In the genomic region with DNA sequence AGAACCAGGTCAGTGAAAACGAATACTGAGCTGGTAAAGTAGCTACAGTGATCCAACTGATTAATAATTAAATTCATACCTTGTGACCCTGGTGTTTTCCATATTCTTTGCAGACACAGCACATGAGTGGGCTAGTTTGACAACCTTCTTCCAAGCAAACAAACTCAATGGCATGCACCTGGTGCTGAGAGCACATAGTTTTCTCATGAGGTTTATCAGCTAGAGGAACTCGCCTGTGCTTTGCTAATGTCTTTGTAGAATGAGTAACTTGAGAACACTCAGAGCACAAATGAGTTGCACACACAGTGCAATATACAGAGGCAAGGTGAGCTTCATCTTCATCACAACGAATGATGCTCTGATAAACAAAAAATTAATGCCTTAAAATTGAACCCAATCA, we compare ENCODE assay signal across 12 cellular contexts. TPM values are rescaled to one million over a fixed set of nuclear protein-coding genes. Genes with fewer than 3 reads are reported as not detected.
DNase-seq lines count a peak whose midpoint lies in the region; ATAC-seq, FAIRE-seq and TF ChIP-seq lines count a peak whose summit lies in the region.
"Had no signal": no experiment of that assay in that cellular context is flagged by ENCODE, and none has a peak within 500 bp of the region (broad histone marks: within the 10 kb centered on the region; RNA-seq: fewer than 3 reads in every experiment).

No MANE protein-coding gene starts in this region.

- H3K27ac ChIP-seq in HepG2 (ENCODE audit: extremely low read length, insufficient read depth, low read length) = no peak overlapping the region
- H3K27ac ChIP-seq: heart left ventricle, thyroid gland had no signal

- no peaks in the 10 kb centered on the region for H4K20me1 ChIP-seq in HepG2 (ENCODE audit: insufficient read depth, low read length)

- CTCF ChIA-PET in HepG2 (lab: Yijun Ruan, JAX; ENCODE audit: low intra/inter-chr PET ratio, low total read pairs) = no interaction called here

- no peak for FAIRE-seq in HepG2 (lab: Jason Lieb, UNC)

- peaks cover 14 to 64% of the 10 kb centered on the region in 2 experiments for H3K36me3 ChIP-seq in HepG2 (replicated peaks in 1 of 2; ENCODE audit: control insufficient read depth in 1 of 2, insufficient read depth in 2 of 2, low read length in 2 of 2)

- in situ Hi-C loops in Caki2 (cut with HindIII; ENCODE audit: low pct_unique_long_range_greater_than_20kb, low sequenced_read_pairs) (no loop called here), HepG2 (cut with HindIII; ENCODE audit: extremely low pct_ligation_motif_present, low pct_unique_long_range_greater_than_20kb) (no loop called here)

- no peaks in the 10 kb centered on the region for H3K79me2 ChIP-seq in HepG2 (ENCODE audit: insufficient read depth, low read length)

- TF ChIP-seq EP300 in HepG2 (IDR thresholded peaks at IDR 0.05; ENCODE audit: low read depth in 2 of 2, low read length in 2 of 2) (no peak), HepG2 (CRISPR knock-in tag; IDR thresholded peaks at IDR 0.05; ENCODE audit: borderline replicate concordance) (no peak)

- no peak overlapping the region for H3K4me3 ChIP-seq in HepG2 (replicated peaks in 1 of 3; ENCODE audit: insufficient read depth in 1 of 3, low read depth in 2 of 3, low read length in 3 of 3)
- H3K4me3 ChIP-seq: heart left ventricle, thyroid gland had no signal

- WGBS in HepG2 (ENCODE audit: low lambda C conversion rate) = 53% methylated on average over 3 of the region's 3 CpGs

- no TSS peak for BruUV-seq in HepG2 (replicated peaks; lab: Mats Ljungman, UMichigan)

- H2AFZ ChIP-seq in HepG2 (ENCODE audit: low read length) = no peak overlapping the region

- H3K4me1 ChIP-seq in HepG2 (ENCODE audit: insufficient read depth, low read length) = peaks cover 12% of the 10 kb centered on the region
- H3K4me1 ChIP-seq: thyroid gland had no signal

- H3K27me3 ChIP-seq in HepG2 (ENCODE audit: control insufficient read depth in 1 of 2, insufficient read depth in 2 of 2, low read length in 2 of 2) = no peaks in the 10 kb centered on the region
- H3K27me3 ChIP-seq: heart left ventricle, thyroid gland had no signal

- POLR2A ChIA-PET in HepG2 (lab: Yijun Ruan, JAX) = no interaction called here

- no peak for TF ChIP-seq POLR2A in HepG2 (IDR thresholded peaks at IDR 0.05; ENCODE audit: insufficient read depth in 1 of 2, low read depth in 2 of 2, low read length in 2 of 2)

- H3K4me2 ChIP-seq in HepG2 (ENCODE audit: low read depth, low read length) = no peak overlapping the region

- intact Hi-C loops in HepG2 (cut with micrococcal nuclease; ENCODE audit: unreplicated experiment) (no loop called here), cardiac septum (cut with DNase I) (no loop called here)

- no peaks in the 10 kb centered on the region for H3K9me3 ChIP-seq in HepG2 (ENCODE audit: low read length)
- H3K9me3 ChIP-seq: heart left ventricle, thyroid gland had no signal

- H3K9ac ChIP-seq in HepG2 (ENCODE audit: insufficient read depth, low read depth, low read length) = no peak overlapping the region

- no peak for TF ChIP-seq RAD21 in HepG2 (CRISPR knock-in tag; IDR thresholded peaks at IDR 0.05)

- DNase-seq in Caki2 (ENCODE audit: low read depth) (peak; percentile 84), NCI-H146 treated with DMSO at 0.1 percent for 48 hours (lab: John Stamatoyannopoulos, UW; ENCODE audit: unreplicated experiment) (peak; percentile 29), SHP77 treated with DMSO at 0.1 percent for 48 hours (lab: John Stamatoyannopoulos, UW) (peak; percentile 23), HepG2 (ENCODE audit: low spot score) (peak; percentile 81), cardiac septum (ENCODE audit: low spot score) (no peak)
- no peak for DNase-seq in activated CD4-positive, alpha-beta T cell treated with anti-CD3 and anti-CD28 coated beads for 1 hour
- DNase-seq in activated naive CD4-positive, alpha-beta T cell treated with Interleukin-2 at 50 U/mL for 16 hours = no peak
- no peak for DNase-seq in activated naive CD4-positive, alpha-beta T cell treated with anti-CD3 and anti-CD28 coated beads, Interleukin-2, amount 50 U/mL, for 16 hours
- DNase-seq: activated CD4-positive, alpha-beta memory T cell treated with anti-CD3 and anti-CD28 coated beads, Interleukin-2, amount 10 ng/mL, durations not matched to agents 7 days and 5 days; effector memory CD4-positive, alpha-beta T cell; heart left ventricle; thyroid gland had no signal

- no peak for TF ChIP-seq CTCF in HepG2 (CRISPR knock-in tag; IDR thresholded peaks at IDR 0.05)

- peak; percentile 88 for ATAC-seq in HepG2
- ATAC-seq: heart left ventricle had no signal

RNA-seq across cellular contexts. Expression of a gene that starts 12.6 kb away (rescaled TPM):
- 3.9 and 9.7 TPM in 2 replicates for total RNA-seq in Caki2 (2014; rRNA removed; shearing (Covaris generic); ENCODE audit: low replicate concordance)
- total RNA-seq in HepG2 (2016; rRNA removed; fragmentation: Illumina TruSeq; extraction: Trizol) (11.4 and 14.7 TPM in 2 replicates), cardiac septum (18.5 TPM)
- 1.4 and 2.1 TPM in 2 replicates for total RNA-seq in HepG2 (2016; cell fraction: cytosol; rRNA removed; fragmentation: Illumina TruSeq; extraction: Trizol; ENCODE audit: low read depth)
- total RNA-seq in HepG2 (2016; cell fraction: insoluble cytoplasmic fraction; rRNA removed; fragmentation: Illumina TruSeq; extraction: Trizol) = 10.8 and 14.6 TPM in 2 replicates
- 2.8 and 3.8 TPM in 2 replicates for total RNA-seq in HepG2 (2016; cell fraction: membrane; rRNA removed; fragmentation: Illumina TruSeq; extraction: Trizol)
- total RNA-seq in HepG2 (2016; cell fraction: nucleus; rRNA removed; fragmentation: Illumina TruSeq; extraction: Trizol) = 12.4 and 13.2 TPM in 2 replicates
- polyA plus RNA-seq in HepG2 (2011; rRNA removed) = 4.6 and 5.2 TPM in 2 replicates
- polyA plus RNA-seq in HepG2 (2011; cell fraction: cytosol; rRNA removed) = 2.7 and 3.6 TPM in 2 replicates
- 5.3 and 6.4 TPM in 2 replicates for polyA plus RNA-seq in HepG2 (2011; cell fraction: nucleus; rRNA removed)
- polyA plus RNA-seq in HepG2 (2012) = 9.4 and 9.9 TPM in 2 replicates
- 0.14 and 0.25 TPM in 2 replicates for polyA plus RNA-seq in HepG2 (2016; cell fraction: cytosol; fragmentation: Illumina TruSeq; extraction: Trizol; ENCODE audit: low read depth)
- polyA plus RNA-seq in HepG2 (2016; cell fraction: insoluble cytoplasmic fraction; fragmentation: Illumina TruSeq; extraction: Trizol; ENCODE audit: low read depth) = 6.3 TPM in 2 replicates
- polyA plus RNA-seq in HepG2 (2016; cell fraction: membrane; fragmentation: Illumina TruSeq; extraction: Trizol; ENCODE audit: low read depth) = 0.68 and 0.72 TPM in 2 replicates
- polyA plus RNA-seq in HepG2 (2016; cell fraction: nucleus; fragmentation: Illumina TruSeq; extraction: Trizol; ENCODE audit: insufficient read depth, low read depth) = 4.6 and 5.2 TPM in 2 replicates
- 11.5 and 15.1 TPM in 2 replicates for polyA minus RNA-seq in HepG2 (2011; rRNA and poly(A)+ RNA removed; ENCODE audit: low replicate concordance)
- polyA minus RNA-seq in HepG2 (2011; cell fraction: cytosol; rRNA and poly(A)+ RNA removed) = 6.9 and 9.9 TPM in 2 replicates
- polyA minus RNA-seq in HepG2 (2011; cell fraction: nucleus; rRNA and poly(A)+ RNA removed) = 43.8 and 43.9 TPM in 2 replicates

RNA-seq across cellular contexts. Expression of a gene that starts 13.3 kb away (rescaled TPM):
- total RNA-seq in Caki2 (2014; rRNA removed; shearing (Covaris generic); ENCODE audit: low replicate concordance) = 0.51 and 0.52 TPM in 2 replicates
- total RNA-seq in HepG2 (2016; rRNA removed; fragmentation: Illumina TruSeq; extraction: Trizol) (6.8 and 8.1 TPM in 2 replicates), cardiac septum (1.7 TPM)
- total RNA-seq in HepG2 (2016; cell fraction: cytosol; rRNA removed; fragmentation: Illumina TruSeq; extraction: Trizol; ENCODE audit: low read depth) = 3.5 and 4.5 TPM in 2 replicates
- total RNA-seq in HepG2 (2016; cell fraction: insoluble cytoplasmic fraction; rRNA removed; fragmentation: Illumina TruSeq; extraction: Trizol) = 6.7 and 8.1 TPM in 2 replicates
- 6.9 and 7.8 TPM in 2 replicates for total RNA-seq in HepG2 (2016; cell fraction: membrane; rRNA removed; fragmentation: Illumina TruSeq; extraction: Trizol)
- total RNA-seq in HepG2 (2016; cell fraction: nucleus; rRNA removed; fragmentation: Illumina TruSeq; extraction: Trizol) = 5.2 and 9.5 TPM in 2 replicates
- polyA plus RNA-seq in HepG2 (2011; rRNA removed) = 3.2 and 3.6 TPM in 2 replicates
- polyA plus RNA-seq in HepG2 (2011; cell fraction: cytosol; rRNA removed) = 1.5 and 2.1 TPM in 2 replicates
- polyA plus RNA-seq in HepG2 (2011; cell fraction: nucleus; rRNA removed) = 1.7 and 1.8 TPM in 2 replicates
- 2.3 and 3.6 TPM in 2 replicates for polyA plus RNA-seq in HepG2 (2012)
- polyA plus RNA-seq in HepG2 (2016; cell fraction: cytosol; fragmentation: Illumina TruSeq; extraction: Trizol; ENCODE audit: low read depth) = 1.00 and 1.0 TPM in 2 replicates
- polyA plus RNA-seq in HepG2 (2016; cell fraction: insoluble cytoplasmic fraction; fragmentation: Illumina TruSeq; extraction: Trizol; ENCODE audit: low read depth) = 7.0 and 7.5 TPM in 2 replicates
- 2.5 and 3.4 TPM in 2 replicates for polyA plus RNA-seq in HepG2 (2016; cell fraction: membrane; fragmentation: Illumina TruSeq; extraction: Trizol; ENCODE audit: low read depth)
- polyA plus RNA-seq in HepG2 (2016; cell fraction: nucleus; fragmentation: Illumina TruSeq; extraction: Trizol; ENCODE audit: insufficient read depth, low read depth) = 8.1 and 8.4 TPM in 2 replicates
- 0.64 and 1.7 TPM in 2 replicates for polyA minus RNA-seq in HepG2 (2011; rRNA and poly(A)+ RNA removed; ENCODE audit: low replicate concordance)
- polyA minus RNA-seq in HepG2 (2011; cell fraction: cytosol; rRNA and poly(A)+ RNA removed) = 1.1 and 2.0 TPM in 2 replicates
- 6.1 and 6.3 TPM in 2 replicates for polyA minus RNA-seq in HepG2 (2011; cell fraction: nucleus; rRNA and poly(A)+ RNA removed)

RNA-seq across cellular contexts. Expression of a gene that starts 13.3 kb away (rescaled TPM):
- total RNA-seq in Caki2 (2014; rRNA removed; shearing (Covaris generic); ENCODE audit: low replicate concordance) = 22.2 and 32.8 TPM in 2 replicates
- 19.6 and 24.3 TPM in 2 replicates for total RNA-seq in HepG2 (2016; rRNA removed; fragmentation: Illumina TruSeq; extraction: Trizol)
- 4.7 and 6.5 TPM in 2 replicates for total RNA-seq in HepG2 (2016; cell fraction: cytosol; rRNA removed; fragmentation: Illumina TruSeq; extraction: Trizol; ENCODE audit: low read depth)
- 18.0 and 26.3 TPM in 2 replicates for total RNA-seq in HepG2 (2016; cell fraction: insoluble cytoplasmic fraction; rRNA removed; fragmentation: Illumina TruSeq; extraction: Trizol)
- 8.1 and 9.4 TPM in 2 replicates for total RNA-seq in HepG2 (2016; cell fraction: membrane; rRNA removed; fragmentation: Illumina TruSeq; extraction: Trizol)
- total RNA-seq in HepG2 (2016; cell fraction: nucleus; rRNA removed; fragmentation: Illumina TruSeq; extraction: Trizol) = 13.4 and 16.0 TPM in 2 replicates
- polyA plus RNA-seq in HepG2 (2011; rRNA removed) = 8.4 and 10.1 TPM in 2 replicates
- polyA plus RNA-seq in HepG2 (2011; cell fraction: cytosol; rRNA removed) = 2.6 and 4.1 TPM in 2 replicates
- polyA plus RNA-seq in HepG2 (2011; cell fraction: nucleus; rRNA removed) = 5.9 and 6.3 TPM in 2 replicates
- polyA plus RNA-seq in HepG2 (2012) = 8.4 and 9.2 TPM in 2 replicates
- 1.9 and 2.2 TPM in 2 replicates for polyA plus RNA-seq in HepG2 (2016; cell fraction: cytosol; fragmentation: Illumina TruSeq; extraction: Trizol; ENCODE audit: low read depth)
- 16.0 and 17.7 TPM in 2 replicates for polyA plus RNA-seq in HepG2 (2016; cell fraction: insoluble cytoplasmic fraction; fragmentation: Illumina TruSeq; extraction: Trizol; ENCODE audit: low read depth)
- 3.1 and 3.7 TPM in 2 replicates for polyA plus RNA-seq in HepG2 (2016; cell fraction: membrane; fragmentation: Illumina TruSeq; extraction: Trizol; ENCODE audit: low read depth)
- 21.0 and 23.4 TPM in 2 replicates for polyA plus RNA-seq in HepG2 (2016; cell fraction: nucleus; fragmentation: Illumina TruSeq; extraction: Trizol; ENCODE audit: insufficient read depth, low read depth)
- 4.4 and 4.9 TPM in 2 replicates for polyA minus RNA-seq in HepG2 (2011; rRNA and poly(A)+ RNA removed; ENCODE audit: low replicate concordance)
- polyA minus RNA-seq in HepG2 (2011; cell fraction: cytosol; rRNA and poly(A)+ RNA removed) = 2.7 and 3.3 TPM in 2 replicates
- 10.9 and 11.6 TPM in 2 replicates for polyA minus RNA-seq in HepG2 (2011; cell fraction: nucleus; rRNA and poly(A)+ RNA removed)
- total RNA-seq in cardiac septum = 18.9 TPM

RNA-seq across cellular contexts. Expression of a gene that starts 48.4 kb away (rescaled TPM):
- total RNA-seq in Caki2 (2014; rRNA removed; shearing (Covaris generic); ENCODE audit: low replicate concordance) = 9.3 and 16.5 TPM in 2 replicates
- total RNA-seq in HepG2 (2016; rRNA removed; fragmentation: Illumina TruSeq; extraction: Trizol) = 44.3 and 60.8 TPM in 2 replicates
- total RNA-seq in HepG2 (2016; cell fraction: cytosol; rRNA removed; fragmentation: Illumina TruSeq; extraction: Trizol; ENCODE audit: low read depth) = 27.4 and 33.1 TPM in 2 replicates
- total RNA-seq in HepG2 (2016; cell fraction: insoluble cytoplasmic fraction; rRNA removed; fragmentation: Illumina TruSeq; extraction: Trizol) = 43.3 and 58.5 TPM in 2 replicates
- total RNA-seq in HepG2 (2016; cell fraction: membrane; rRNA removed; fragmentation: Illumina TruSeq; extraction: Trizol) = 20.1 and 25.1 TPM in 2 replicates
- total RNA-seq in HepG2 (2016; cell fraction: nucleus; rRNA removed; fragmentation: Illumina TruSeq; extraction: Trizol) = 52.4 and 57.3 TPM in 2 replicates
- polyA plus RNA-seq in HepG2 (2011; rRNA removed) = 7.4 and 7.9 TPM in 2 replicates
- polyA plus RNA-seq in HepG2 (2011; cell fraction: cytosol; rRNA removed) = 1.5 and 2.4 TPM in 2 replicates
- 16.1 and 21.9 TPM in 2 replicates for polyA plus RNA-seq in HepG2 (2011; cell fraction: nucleus; rRNA removed)
- polyA plus RNA-seq in HepG2 (2012) = 24.7 and 29.8 TPM in 2 replicates
- 1.7 and 2.3 TPM in 2 replicates for polyA plus RNA-seq in HepG2 (2016; cell fraction: cytosol; fragmentation: Illumina TruSeq; extraction: Trizol; ENCODE audit: low read depth)
- 43.7 and 45.6 TPM in 2 replicates for polyA plus RNA-seq in HepG2 (2016; cell fraction: insoluble cytoplasmic fraction; fragmentation: Illumina TruSeq; extraction: Trizol; ENCODE audit: low read depth)
- polyA plus RNA-seq in HepG2 (2016; cell fraction: membrane; fragmentation: Illumina TruSeq; extraction: Trizol; ENCODE audit: low read depth) = 4.9 and 5.8 TPM in 2 replicates
- polyA plus RNA-seq in HepG2 (2016; cell fraction: nucleus; fragmentation: Illumina TruSeq; extraction: Trizol; ENCODE audit: insufficient read depth, low read depth) = 66.7 and 70.9 TPM in 2 replicates
- polyA minus RNA-seq in HepG2 (2011; rRNA and poly(A)+ RNA removed; ENCODE audit: low replicate concordance) = 3.7 and 5.3 TPM in 2 replicates
- 12.7 and 15.1 TPM in 2 replicates for polyA minus RNA-seq in HepG2 (2011; cell fraction: cytosol; rRNA and poly(A)+ RNA removed)
- 89.6 and 92.0 TPM in 2 replicates for polyA minus RNA-seq in HepG2 (2011; cell fraction: nucleus; rRNA and poly(A)+ RNA removed)
- total RNA-seq in cardiac septum = 19.3 TPM

RNA-seq across cellular contexts. Expression of a gene that starts 48.6 kb away (rescaled TPM):
- 31.8 and 34.5 TPM in 2 replicates for total RNA-seq in Caki2 (2014; rRNA removed; shearing (Covaris generic); ENCODE audit: low replicate concordance)
- 54.4 and 75.0 TPM in 2 replicates for total RNA-seq in HepG2 (2016; rRNA removed; fragmentation: Illumina TruSeq; extraction: Trizol)
- total RNA-seq in HepG2 (2016; cell fraction: cytosol; rRNA removed; fragmentation: Illumina TruSeq; extraction: Trizol; ENCODE audit: low read depth) = 46.1 and 46.6 TPM in 2 replicates
- total RNA-seq in HepG2 (2016; cell fraction: insoluble cytoplasmic fraction; rRNA removed; fragmentation: Illumina TruSeq; extraction: Trizol) = 52.6 and 72.1 TPM in 2 replicates
- total RNA-seq in HepG2 (2016; cell fraction: membrane; rRNA removed; fragmentation: Illumina TruSeq; extraction: Trizol) = 40.9 and 42.8 TPM in 2 replicates
- 69.1 and 71.8 TPM in 2 replicates for total RNA-seq in HepG2 (2016; cell fraction: nucleus; rRNA removed; fragmentation: Illumina TruSeq; extraction: Trizol)
- polyA plus RNA-seq in HepG2 (2011; rRNA removed) = 7.9 and 14.3 TPM in 2 replicates
- polyA plus RNA-seq in HepG2 (2011; cell fraction: cytosol; rRNA removed) = 3.3 and 5.2 TPM in 2 replicates
- 7.8 and 11.5 TPM in 2 replicates for polyA plus RNA-seq in HepG2 (2011; cell fraction: nucleus; rRNA removed)
- polyA plus RNA-seq in HepG2 (2012) = 5.3 and 16.9 TPM in 2 replicates
- polyA plus RNA-seq in HepG2 (2016; cell fraction: cytosol; fragmentation: Illumina TruSeq; extraction: Trizol; ENCODE audit: low read depth) = 9.7 and 14.1 TPM in 2 replicates
- 61.5 and 69.5 TPM in 2 replicates for polyA plus RNA-seq in HepG2 (2016; cell fraction: insoluble cytoplasmic fraction; fragmentation: Illumina TruSeq; extraction: Trizol; ENCODE audit: low read depth)
- 16.6 and 22.9 TPM in 2 replicates for polyA plus RNA-seq in HepG2 (2016; cell fraction: membrane; fragmentation: Illumina TruSeq; extraction: Trizol; ENCODE audit: low read depth)
- polyA plus RNA-seq in HepG2 (2016; cell fraction: nucleus; fragmentation: Illumina TruSeq; extraction: Trizol; ENCODE audit: insufficient read depth, low read depth) = 62.2 and 63.3 TPM in 2 replicates
- 6.8 and 14.7 TPM in 2 replicates for polyA minus RNA-seq in HepG2 (2011; rRNA and poly(A)+ RNA removed; ENCODE audit: low replicate concordance)
- 5.1 and 8.4 TPM in 2 replicates for polyA minus RNA-seq in HepG2 (2011; cell fraction: cytosol; rRNA and poly(A)+ RNA removed)
- polyA minus RNA-seq in HepG2 (2011; cell fraction: nucleus; rRNA and poly(A)+ RNA removed) = 45.1 and 68.2 TPM in 2 replicates
- 0.73 TPM for total RNA-seq in cardiac septum

Comparison
In these comparisons a context has a peak if more than half of its experiments do, and no peak if none do; other contexts are left out.
1. DNase-seq: peak in Caki2 (single experiment), NCI-H146 treated with DMSO at 0.1 percent for 48 hours (single experiment), SHP77 treated with DMSO at 0.1 percent for 48 hours (single experiment) and HepG2 (single experiment); none in activated CD4-positive, alpha-beta T cell treated with anti-CD3 and anti-CD28 coated beads for 1 hour (single experiment), activated naive CD4-positive, alpha-beta T cell treated with Interleukin-2 at 50 U/mL for 16 hours (single experiment), activated naive CD4-positive, alpha-beta T cell treated with anti-CD3 and anti-CD28 coated beads, Interleukin-2, amount 50 U/mL, for 16 hours (single experiment) and cardiac septum (single experiment).